23 cellular contexts compared by ENCODE assay signal in the genomic region with DNA sequence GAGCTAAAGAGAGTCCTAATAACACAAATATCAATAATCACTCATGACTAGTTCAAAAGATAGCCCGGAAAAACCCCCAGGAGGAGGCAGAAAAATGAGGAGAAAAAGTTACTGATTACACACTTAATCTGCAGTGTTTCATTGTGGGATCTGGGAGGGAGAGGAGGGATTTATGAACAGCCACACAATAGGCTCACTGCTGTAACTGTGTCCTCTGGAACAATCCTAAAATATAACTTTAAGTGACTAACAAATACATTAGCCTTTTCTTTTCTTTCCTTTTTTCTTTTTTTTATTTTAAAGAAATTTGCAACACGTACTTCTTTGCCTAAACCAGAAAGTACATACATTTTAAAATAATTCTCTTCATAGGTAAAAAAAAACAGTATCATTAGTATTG.
DNase-seq lines count a peak whose midpoint lies in the region; ATAC-seq, FAIRE-seq and TF ChIP-seq lines count a peak whose summit lies in the region.
"Had no signal": no experiment of that assay in that cellular context is flagged by ENCODE, and none has a peak within 500 bp of the region (broad histone marks: within the 10 kb centered on the region; RNA-seq: fewer than 3 reads in every experiment).

No MANE protein-coding gene starts in this region.

- no peak for ATAC-seq in GM23338
- ATAC-seq in HepG2 = no peak
- ATAC-seq: CD8-positive, alpha-beta T cell had no signal

- no peaks in the 10 kb centered on the region for H3K36me3 Mint-ChIP-seq in GM23338 (ENCODE audit: low read depth)
- H3K36me3 Mint-ChIP-seq: CD8-positive, alpha-beta T cell had no signal

- H3K4me2 ChIP-seq in GM23338 = peak overlapping the region; percentile 20
- H3K4me2 ChIP-seq in HepG2 (ENCODE audit: low read depth, low read length) = no peak overlapping the region
- H3K4me2 ChIP-seq: KMS-11 had no signal

- H3K4me1 Mint-ChIP-seq in GM23338 = peaks cover 64% of the 10 kb centered on the region

- FAIRE-seq in colon (lab: Jason Lieb, UNC) (peak; percentile 47), HepG2 (lab: Jason Lieb, UNC) (no peak)

- DNase-seq in GM23338 (ENCODE audit: low spot score) (no peak), NCI-H69 (lab: John Stamatoyannopoulos, UW) (peak; percentile 17), MV-4-11 (lab: John Stamatoyannopoulos, UW) (no peak), GOT3 (lab: John Stamatoyannopoulos, UW) (no peak), HepG2 (ENCODE audit: low spot score) (no peak)
- no peak for DNase-seq in activated CD4-positive, alpha-beta T cell treated with anti-CD3 and anti-CD28 coated beads, Interleukin-2, amount 50 U/mL, for 1 hour
- DNase-seq: AML-193; C1 segment of cervical spinal cord; Calu3; CD8-positive, alpha-beta T cell; GDM1; NCI-H1105 treated with DMSO at 0.1 percent for 48 hours; NCI-H1694 treated with DMSO at 0.1 percent for 48 hours; NCI-H2081 treated with DMSO at 0.1 percent for 48 hours; NCI-H2171 treated with DMSO at 0.1 percent for 48 hours; NCI-H446; SHP77 treated with DMSO at 0.1 percent for 48 hours; T-helper 1 cell had no signal

- no peak overlapping the region for H3K9ac ChIP-seq in HepG2 (ENCODE audit: insufficient read depth, low read depth, low read length)
- H3K9ac ChIP-seq: KMS-11 had no signal

- no peak overlapping the region; the same call in 1 of the 2 replicates for H3K27ac ChIP-seq in GM23338 (ENCODE audit: low read depth)
- no peak overlapping the region for H3K27ac ChIP-seq in HepG2 (ENCODE audit: extremely low read length, insufficient read depth, low read length)
- H3K27ac ChIP-seq: HL-60, KMS-11, RWPE1 had no signal

- intact Hi-C loops in HepG2 (cut with micrococcal nuclease; ENCODE audit: unreplicated experiment) = no loop called here

- H3K27me3 Mint-ChIP-seq in GM23338 (ENCODE audit: insufficient read depth, low read depth, poor library complexity) = no peaks in the 10 kb centered on the region

- peaks cover 17% of the 10 kb centered on the region; the same call in 1 of the 2 replicates for H4K20me1 ChIP-seq in GM23338 (replicated peaks; ENCODE audit: insufficient read depth)
- 0 out of 2 replicates have a peak, but pooled peaks cover 2% of the 10 kb centered on the region for H4K20me1 ChIP-seq in HepG2 (ENCODE audit: insufficient read depth, low read length)

- BruUV-seq in HepG2 (replicated peaks; lab: Mats Ljungman, UMichigan) = no TSS peak

- no peaks in the 10 kb centered on the region for H3K9me3 Mint-ChIP-seq in GM23338
- H3K9me3 Mint-ChIP-seq: CD8-positive, alpha-beta T cell had no signal

- H3K4me3 Mint-ChIP-seq in GM23338 = no peak overlapping the region
- H3K4me3 Mint-ChIP-seq: CD8-positive, alpha-beta T cell had no signal

- POLR2A ChIA-PET in HepG2 (lab: Yijun Ruan, JAX) = no interaction called here

- H3K4me3 ChIP-seq in GM23338 (no peak overlapping the region), HepG2 (replicated peaks in 1 of 3; ENCODE audit: insufficient read depth in 1 of 3, low read depth in 2 of 3, low read length in 3 of 3) (no peak overlapping the region)
- H3K4me3 ChIP-seq: HAP-1 had no signal

- 0 out of 2 replicates have a peak overlapping the region, but pooled peaks have one; percentile 32 for H3K27ac Mint-ChIP-seq in GM23338
- H3K27ac Mint-ChIP-seq: CD8-positive, alpha-beta T cell had no signal

- no peaks in the 10 kb centered on the region for H3F3A ChIP-seq in GM23338 (replicated peaks; ENCODE audit: low read depth)

- TF ChIP-seq RAD21 in HepG2 (CRISPR knock-in tag; IDR thresholded peaks at IDR 0.05) = no peak

- TF ChIP-seq POLR2A in HepG2 (IDR thresholded peaks at IDR 0.05; ENCODE audit: insufficient read depth in 1 of 2, low read depth in 2 of 2, low read length in 2 of 2) = no peak

- no peaks in the 10 kb centered on the region for H3K9me3 ChIP-seq in HepG2 (ENCODE audit: low read length)
- H3K9me3 ChIP-seq: HAP-1 had no signal

- H3K79me2 ChIP-seq in GM23338 (replicated peaks; ENCODE audit: insufficient read depth) = peaks cover 100% of the 10 kb centered on the region
- no peaks in the 10 kb centered on the region for H3K79me2 ChIP-seq in HepG2 (ENCODE audit: insufficient read depth, low read length)

- WGBS in HepG2 (ENCODE audit: low lambda C conversion rate) = 86% methylated on average over 2 of the region's 2 CpGs

- no peaks in the 10 kb centered on the region for H3K9me2 ChIP-seq in GM23338 (ENCODE audit: insufficient read depth)

- in situ Hi-C loops in HepG2 (cut with HindIII; ENCODE audit: extremely low pct_ligation_motif_present, low pct_unique_long_range_greater_than_20kb) = no loop called here

- TF ChIP-seq CTCF in GM23338 (conservative IDR thresholded peaks at IDR 0.05; ENCODE audit: low read depth in 2 of 2) (no peak), HepG2 (CRISPR knock-in tag; IDR thresholded peaks at IDR 0.05) (no peak)

- CTCF ChIA-PET in HepG2 (lab: Yijun Ruan, JAX; ENCODE audit: low intra/inter-chr PET ratio, low total read pairs) = no interaction called here

- H3K36me3 ChIP-seq in GM23338 (ENCODE audit: insufficient read depth) = peaks cover 6% of the 10 kb centered on the region; the same call in 1 of the 2 replicates
- H3K36me3 ChIP-seq in HepG2 (replicated peaks in 1 of 2; ENCODE audit: control insufficient read depth in 1 of 2, insufficient read depth in 2 of 2, low read length in 2 of 2) = peaks cover 0 to 14% of the 10 kb centered on the region in 2 experiments; a peak in 2 of 5 replicates

- TF ChIP-seq EP300 in HepG2 (IDR thresholded peaks at IDR 0.05; ENCODE audit: low read depth in 2 of 2, low read length in 2 of 2) (no peak), HepG2 (CRISPR knock-in tag; IDR thresholded peaks at IDR 0.05; ENCODE audit: borderline replicate concordance) (no peak)

- H2AFZ ChIP-seq in GM23338 = no peak overlapping the region
- no peak overlapping the region for H2AFZ ChIP-seq in HepG2 (ENCODE audit: low read length)

- no peaks in the 10 kb centered on the region for H3K27me3 ChIP-seq in GM23338 (ENCODE audit: insufficient read depth)
- no peaks in the 10 kb centered on the region for H3K27me3 ChIP-seq in HepG2 (ENCODE audit: control insufficient read depth in 1 of 2, insufficient read depth in 2 of 2, low read length in 2 of 2)

- peaks cover 75% of the 10 kb centered on the region for H3K4me1 ChIP-seq in GM23338 (ENCODE audit: insufficient read depth)
- no peaks in the 10 kb centered on the region for H3K4me1 ChIP-seq in HepG2 (ENCODE audit: insufficient read depth, low read length)

TF ChIP-seq in GM23338, 12 proteins besides CTCF, POLR2A, EP300 and RAD21 (continues in another document):
- TF ChIP-seq STAT1 (IDR thresholded peaks at IDR 0.05; ENCODE audit: unreplicated experiment) (no peak), ZNF114 (CRISPR knock-in tag; IDR thresholded peaks at IDR 0.05) (no peak), EZH2 (IDR thresholded peaks at IDR 0.05; ENCODE audit: low read depth, unreplicated experiment) (no peak)

TF ChIP-seq in HepG2, 621 proteins besides CTCF, POLR2A, EP300 and RAD21 (continues in another document):
- TF ChIP-seq NFE2L2 (IDR thresholded peaks at IDR 0.05; ENCODE audit: low read length) (no peak), ZNF256 (CRISPR knock-in tag; conservative IDR thresholded peaks at IDR 0.05) (no peak), SALL1 (CRISPR knock-in tag; IDR thresholded peaks at IDR 0.05) (no peak), ZNF230 (CRISPR knock-in tag; IDR thresholded peaks at IDR 0.05) (no peak), RFXANK (CRISPR knock-in tag; IDR thresholded peaks at IDR 0.05) (no peak), BCLAF1 (IDR thresholded peaks at IDR 0.05) (no peak), SRSF4 (IDR thresholded peaks at IDR 0.05; ENCODE audit: low read depth, low read length, poor library complexity, severe bottlenecking) (no peak), ZNF782 (CRISPR knock-in tag; IDR thresholded peaks at IDR 0.05; ENCODE audit: borderline replicate concordance) (no peak), SMAD3 (CRISPR knock-in tag; IDR thresholded peaks at IDR 0.05) (no peak), ZFP41 (CRISPR knock-in tag; IDR thresholded peaks at IDR 0.05; ENCODE audit: borderline replicate concordance) (no peak), PTBP1 (IDR thresholded peaks at IDR 0.05; ENCODE audit: low read depth, low read length, poor library complexity, severe bottlenecking) (no peak), HCFC1 (IDR thresholded peaks at IDR 0.05; ENCODE audit: low read depth, low read length) (no peak), ZNF138 (CRISPR knock-in tag; IDR thresholded peaks at IDR 0.05; ENCODE audit: low read depth) (no peak), ZNF180 (CRISPR knock-in tag; IDR thresholded peaks at IDR 0.05; ENCODE audit: borderline replicate concordance, low read depth) (no peak), ZNF121 (CRISPR knock-in tag; IDR thresholded peaks at IDR 0.05) (no peak)
- TF ChIP-seq, protein P1, sequence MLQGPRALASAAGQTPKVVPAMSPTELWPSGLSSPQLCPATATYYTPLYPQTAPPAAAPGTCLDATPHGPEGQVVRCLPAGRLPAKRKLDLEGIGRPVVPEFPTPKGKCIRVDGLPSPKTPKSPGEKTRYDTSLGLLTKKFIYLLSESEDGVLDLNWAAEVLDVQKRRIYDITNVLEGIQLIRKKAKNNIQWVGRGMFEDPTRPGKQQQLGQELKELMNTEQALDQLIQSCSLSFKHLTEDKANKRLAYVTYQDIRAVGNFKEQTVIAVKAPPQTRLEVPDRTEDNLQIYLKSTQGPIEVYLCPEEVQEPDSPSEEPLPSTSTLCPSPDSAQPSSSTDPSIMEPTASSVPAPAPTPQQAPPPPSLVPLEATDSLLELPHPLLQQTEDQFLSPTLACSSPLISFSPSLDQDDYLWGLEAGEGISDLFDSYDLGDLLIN (CRISPR knock-in tag; IDR thresholded peaks at IDR 0.05; ENCODE audit: borderline replicate concordance) = no peak
